In genomic region chr15:64583983-64584382, GRCh38 we compare ENCODE assay signal across 2 cellular contexts.
TF ChIP-seq lines count a peak whose summit lies in the region.

No MANE protein-coding gene starts in this region.

TF ChIP-seq in HepG2, 621 proteins besides CTCF, POLR2A, EP300 and RAD21:
- TF ChIP-seq HDAC1 (CRISPR knock-in tag; IDR thresholded peaks at IDR 0.05) (no peak), MAFK (conservative IDR thresholded peaks at IDR 0.05 in 1 of 2, IDR thresholded peaks at IDR 0.05 in 1 of 2; ENCODE audit: low read length in 2 of 2) (peak in 1 of 2 experiments; percentile 26; a peak in 1 of 4 replicates), ZBTB14 (CRISPR knock-in tag; IDR thresholded peaks at IDR 0.05) (no peak)

TF ChIP-seq in K562, 482 proteins besides CTCF, POLR2A, EP300 and RAD21:
- TF ChIP-seq MAFG (tag; conservative IDR thresholded peaks at IDR 0.05) (0 out of 2 replicates have a peak, but pooled peaks have one; percentile 25), C11orf30 (IDR thresholded peaks at IDR 0.05; ENCODE audit: low read depth) (peak; percentile 50; the same call in 1 of the 2 replicates), NFE2 (IDR thresholded peaks at IDR 0.05; ENCODE audit: low read depth) (peak; percentile 55; the same call in 1 of the 2 replicates), JUNB (CRISPR knock-in tag; conservative IDR thresholded peaks at IDR 0.05) (no peak), ZKSCAN8 (CRISPR knock-in tag; IDR thresholded peaks at IDR 0.05) (no peak), HMBOX1 (IDR thresholded peaks at IDR 0.05) (peak; percentile 38; the same call in 1 of the 2 replicates)
TF ChIP-seq in K562: peak in this region for 4.
